ENCODE assay signal across 22 cellular contexts in genomic region chr4:109395694-109396093, GRCh38.
"Had no signal": no experiment of that assay in that cellular context is flagged by ENCODE, and none has a peak within 500 bp of the region (broad histone marks: within the 10 kb centered on the region; RNA-seq: fewer than 3 reads in every experiment).

No MANE protein-coding gene starts in this region.

- H3K4me3 ChIP-seq: body of pancreas, colonic mucosa, gastrocnemius medialis, hepatocyte, right lobe of liver, testis, transverse colon had no signal

- H3K9me3 ChIP-seq: body of pancreas, colonic mucosa, gastrocnemius medialis, right lobe of liver, testis, transverse colon had no signal

- H3K36me3 ChIP-seq: colonic mucosa, gastrocnemius medialis, right lobe of liver, transverse colon had no signal

- H3K36me3 Mint-ChIP-seq: immature natural killer cell, natural killer cell had no signal

- H3K27me3 ChIP-seq: body of pancreas, colonic mucosa, gastrocnemius medialis, hepatocyte, right lobe of liver, testis, transverse colon had no signal

- H3K27ac ChIP-seq: body of pancreas, colonic mucosa, gastrocnemius medialis, hepatocyte, right lobe of liver, testis, transverse colon had no signal

- H3K4me2 ChIP-seq: hepatocyte had no signal

- H3K4me3 Mint-ChIP-seq: activated naive CD8-positive, alpha-beta T cell; activated T-cell treated with anti-CD3 and anti-CD28 coated beads, Interleukin-2, amount 50 U/mL, for 72 hours; immature natural killer cell; natural killer cell had no signal

- H3K4me1 Mint-ChIP-seq: immature natural killer cell, natural killer cell had no signal

- H3K27ac Mint-ChIP-seq: activated naive CD8-positive, alpha-beta T cell; activated T-cell treated with anti-CD3 and anti-CD28 coated beads, Interleukin-2, amount 50 U/mL, for 72 hours; immature natural killer cell; natural killer cell had no signal

- DNase-seq: activated naive CD4-positive, alpha-beta T cell treated with Interleukin-2 at 50 U/mL for 16 hours; activated T-cell treated with anti-CD3 and anti-CD28 coated beads for 4 hours; activated T-cell treated with anti-CD3 and anti-CD28 coated beads, Interleukin-2, amount 50 U/mL, for 72 hours; aorta; body of pancreas; colonic mucosa; effector memory CD4-positive, alpha-beta T cell; erythroblast; gastrocnemius medialis; immature natural killer cell; kidney; left colon; mammary epithelial cell; natural killer cell; right lobe of liver; stimulated activated CD4-positive, alpha-beta T cell treated with anti-CD3 and anti-CD28 coated beads, Interleukin-4, amount 100 ng/mL, for 1 hour; stimulated activated naive CD8-positive, alpha-beta T cell treated with anti-CD3 and anti-CD28 coated beads, Interleukin-15, Interleukin-2, amounts not matched to agents 100 U/mL and 50 U/mL, for 24 hours; T-helper 2 cell; testis; transverse colon had no signal

- H3K9me3 Mint-ChIP-seq: activated T-cell treated with anti-CD3 and anti-CD28 coated beads, Interleukin-2, amount 50 U/mL, for 72 hours; immature natural killer cell; natural killer cell had no signal

- ATAC-seq: activated T-cell treated with anti-CD3 and anti-CD28 coated beads, Interleukin-2, amount 50 U/mL, for 72 hours; body of pancreas; gastrocnemius medialis; left colon; natural killer cell; right lobe of liver; stimulated activated naive CD8-positive, alpha-beta T cell treated with anti-CD3 and anti-CD28 coated beads, Interleukin-15, Interleukin-2, amounts not matched to agents 100 U/mL and 50 U/mL, for 24 hours had no signal

- H3K4me1 ChIP-seq: body of pancreas, colonic mucosa, gastrocnemius medialis, right lobe of liver, testis, transverse colon had no signal

- H3K79me2 ChIP-seq: hepatocyte had no signal
